1 cellular context compared by ENCODE assay signal in the genomic region with DNA sequence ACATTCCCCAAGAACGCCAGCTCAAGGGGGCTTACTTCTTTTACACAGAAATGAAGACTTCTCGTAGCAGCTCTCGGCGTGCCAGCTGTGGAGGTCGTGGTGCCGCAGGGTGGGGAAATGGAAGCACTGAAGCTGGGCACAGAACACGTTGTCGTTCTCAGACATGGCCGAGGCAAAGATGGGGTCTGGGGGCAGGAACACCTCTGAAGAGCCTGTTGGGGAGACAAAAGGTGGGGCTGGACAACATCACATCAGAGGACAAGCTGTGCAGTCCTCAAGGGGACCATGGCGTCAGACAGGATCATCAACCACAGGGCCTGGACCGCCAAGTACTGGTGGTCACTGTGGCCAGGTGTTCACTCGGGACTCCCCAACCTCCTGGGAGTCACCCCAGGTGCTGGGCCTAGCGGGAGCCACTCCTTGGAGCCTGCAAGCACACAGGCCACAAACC.
TF ChIP-seq lines count a peak whose summit lies in the region.

No MANE protein-coding gene starts in this region.

TF ChIP-seq in K562, 482 proteins besides CTCF, POLR2A, EP300 and RAD21 (continued from another document):
- TF ChIP-seq, protein P1, sequence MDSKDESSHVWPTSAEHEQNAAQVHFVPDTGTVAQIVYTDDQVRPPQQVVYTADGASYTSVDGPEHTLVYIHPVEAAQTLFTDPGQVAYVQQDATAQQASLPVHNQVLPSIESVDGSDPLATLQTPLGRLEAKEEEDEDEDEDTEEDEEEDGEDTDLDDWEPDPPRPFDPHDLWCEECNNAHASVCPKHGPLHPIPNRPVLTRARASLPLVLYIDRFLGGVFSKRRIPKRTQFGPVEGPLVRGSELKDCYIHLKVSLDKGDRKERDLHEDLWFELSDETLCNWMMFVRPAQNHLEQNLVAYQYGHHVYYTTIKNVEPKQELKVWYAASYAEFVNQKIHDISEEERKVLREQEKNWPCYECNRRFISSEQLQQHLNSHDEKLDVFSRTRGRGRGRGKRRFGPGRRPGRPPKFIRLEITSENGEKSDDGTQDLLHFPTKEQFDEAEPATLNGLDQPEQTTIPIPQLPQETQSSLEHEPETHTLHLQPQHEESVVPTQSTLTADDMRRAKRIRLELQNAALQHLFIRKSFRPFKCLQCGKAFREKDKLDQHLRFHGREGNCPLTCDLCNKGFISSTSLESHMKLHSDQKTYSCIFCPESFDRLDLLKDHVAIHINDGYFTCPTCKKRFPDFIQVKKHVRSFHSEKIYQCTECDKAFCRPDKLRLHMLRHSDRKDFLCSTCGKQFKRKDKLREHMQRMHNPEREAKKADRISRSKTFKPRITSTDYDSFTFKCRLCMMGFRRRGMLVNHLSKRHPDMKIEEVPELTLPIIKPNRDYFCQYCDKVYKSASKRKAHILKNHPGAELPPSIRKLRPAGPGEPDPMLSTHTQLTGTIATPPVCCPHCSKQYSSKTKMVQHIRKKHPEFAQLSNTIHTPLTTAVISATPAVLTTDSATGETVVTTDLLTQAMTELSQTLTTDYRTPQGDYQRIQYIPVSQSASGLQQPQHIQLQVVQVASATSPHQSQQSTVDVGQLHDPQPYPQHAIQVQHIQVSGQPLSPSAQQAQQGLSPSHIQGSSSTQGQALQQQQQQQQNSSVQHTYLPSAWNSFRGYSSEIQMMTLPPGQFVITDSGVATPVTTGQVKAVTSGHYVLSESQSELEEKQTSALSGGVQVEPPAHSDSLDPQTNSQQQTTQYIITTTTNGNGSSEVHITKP (IDR thresholded peaks at IDR 0.05; ENCODE audit: partially characterized antibody): no peak
- TF ChIP-seq ZNF134 (CRISPR knock-in tag; conservative IDR thresholded peaks at IDR 0.05) (no peak), CC2D1A (IDR thresholded peaks at IDR 0.05) (no peak), POLR2B (IDR thresholded peaks at IDR 0.05; ENCODE audit: low read depth, partially characterized antibody) (no peak), KLF16 (IDR thresholded peaks at IDR 0.05) (no peak), MED1 (CRISPR knock-in tag; IDR thresholded peaks at IDR 0.05; ENCODE audit: borderline replicate concordance) (0 out of 2 replicates have a peak, but pooled peaks have one; percentile 11), BACH1 (tag; IDR thresholded peaks at IDR 0.05) (no peak), LEF1 (IDR thresholded peaks at IDR 0.05) (no peak), MYC (IDR thresholded peaks at IDR 0.05; ENCODE audit: low read depth, low read length) (no peak), MYC (CRISPR knock-in tag; IDR thresholded peaks at IDR 0.05; ENCODE audit: borderline replicate concordance, low read depth) (no peak), DIDO1 (tag; IDR thresholded peaks at IDR 0.05; ENCODE audit: low read depth) (no peak), FIP1L1 (IDR thresholded peaks at IDR 0.05; ENCODE audit: low read depth, low read length, poor library complexity, severe bottlenecking) (no peak), BRD9 (IDR thresholded peaks at IDR 0.05; ENCODE audit: low read depth, partially characterized antibody) (no peak), KLF13 (tag; IDR thresholded peaks at IDR 0.05; ENCODE audit: borderline replicate concordance, low read depth) (no peak), HMGN3 (IDR thresholded peaks at IDR 0.05; ENCODE audit: borderline replicate concordance, extremely low read depth, insufficient read length, low read depth, low read length) (peak; percentile 12), RUNX1 (IDR thresholded peaks at IDR 0.05; ENCODE audit: low read depth) (no peak), YY1 (IDR thresholded peaks at IDR 0.05; ENCODE audit: borderline replicate concordance in 1 of 3, control insufficient read depth in 1 of 3, extremely low read depth in 1 of 3, insufficient read depth in 3 of 3, insufficient read length in 1 of 3, insufficient replicate concordance in 2 of 3, low read depth in 1 of 3, low read length in 2 of 3) (peak in 1 of 3 experiments; percentile 30), GATAD2B (IDR thresholded peaks at IDR 0.05; ENCODE audit: borderline replicate concordance) (no peak), IRF2 (CRISPR knock-in tag; IDR thresholded peaks at IDR 0.05) (no peak), ZBTB17 (CRISPR knock-in tag; IDR thresholded peaks at IDR 0.05) (no peak)
- TF ChIP-seq, protein P2, sequence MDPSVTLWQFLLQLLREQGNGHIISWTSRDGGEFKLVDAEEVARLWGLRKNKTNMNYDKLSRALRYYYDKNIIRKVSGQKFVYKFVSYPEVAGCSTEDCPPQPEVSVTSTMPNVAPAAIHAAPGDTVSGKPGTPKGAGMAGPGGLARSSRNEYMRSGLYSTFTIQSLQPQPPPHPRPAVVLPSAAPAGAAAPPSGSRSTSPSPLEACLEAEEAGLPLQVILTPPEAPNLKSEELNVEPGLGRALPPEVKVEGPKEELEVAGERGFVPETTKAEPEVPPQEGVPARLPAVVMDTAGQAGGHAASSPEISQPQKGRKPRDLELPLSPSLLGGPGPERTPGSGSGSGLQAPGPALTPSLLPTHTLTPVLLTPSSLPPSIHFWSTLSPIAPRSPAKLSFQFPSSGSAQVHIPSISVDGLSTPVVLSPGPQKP (CRISPR knock-in tag; IDR thresholded peaks at IDR 0.05): no peak
- TF ChIP-seq, protein P3, sequence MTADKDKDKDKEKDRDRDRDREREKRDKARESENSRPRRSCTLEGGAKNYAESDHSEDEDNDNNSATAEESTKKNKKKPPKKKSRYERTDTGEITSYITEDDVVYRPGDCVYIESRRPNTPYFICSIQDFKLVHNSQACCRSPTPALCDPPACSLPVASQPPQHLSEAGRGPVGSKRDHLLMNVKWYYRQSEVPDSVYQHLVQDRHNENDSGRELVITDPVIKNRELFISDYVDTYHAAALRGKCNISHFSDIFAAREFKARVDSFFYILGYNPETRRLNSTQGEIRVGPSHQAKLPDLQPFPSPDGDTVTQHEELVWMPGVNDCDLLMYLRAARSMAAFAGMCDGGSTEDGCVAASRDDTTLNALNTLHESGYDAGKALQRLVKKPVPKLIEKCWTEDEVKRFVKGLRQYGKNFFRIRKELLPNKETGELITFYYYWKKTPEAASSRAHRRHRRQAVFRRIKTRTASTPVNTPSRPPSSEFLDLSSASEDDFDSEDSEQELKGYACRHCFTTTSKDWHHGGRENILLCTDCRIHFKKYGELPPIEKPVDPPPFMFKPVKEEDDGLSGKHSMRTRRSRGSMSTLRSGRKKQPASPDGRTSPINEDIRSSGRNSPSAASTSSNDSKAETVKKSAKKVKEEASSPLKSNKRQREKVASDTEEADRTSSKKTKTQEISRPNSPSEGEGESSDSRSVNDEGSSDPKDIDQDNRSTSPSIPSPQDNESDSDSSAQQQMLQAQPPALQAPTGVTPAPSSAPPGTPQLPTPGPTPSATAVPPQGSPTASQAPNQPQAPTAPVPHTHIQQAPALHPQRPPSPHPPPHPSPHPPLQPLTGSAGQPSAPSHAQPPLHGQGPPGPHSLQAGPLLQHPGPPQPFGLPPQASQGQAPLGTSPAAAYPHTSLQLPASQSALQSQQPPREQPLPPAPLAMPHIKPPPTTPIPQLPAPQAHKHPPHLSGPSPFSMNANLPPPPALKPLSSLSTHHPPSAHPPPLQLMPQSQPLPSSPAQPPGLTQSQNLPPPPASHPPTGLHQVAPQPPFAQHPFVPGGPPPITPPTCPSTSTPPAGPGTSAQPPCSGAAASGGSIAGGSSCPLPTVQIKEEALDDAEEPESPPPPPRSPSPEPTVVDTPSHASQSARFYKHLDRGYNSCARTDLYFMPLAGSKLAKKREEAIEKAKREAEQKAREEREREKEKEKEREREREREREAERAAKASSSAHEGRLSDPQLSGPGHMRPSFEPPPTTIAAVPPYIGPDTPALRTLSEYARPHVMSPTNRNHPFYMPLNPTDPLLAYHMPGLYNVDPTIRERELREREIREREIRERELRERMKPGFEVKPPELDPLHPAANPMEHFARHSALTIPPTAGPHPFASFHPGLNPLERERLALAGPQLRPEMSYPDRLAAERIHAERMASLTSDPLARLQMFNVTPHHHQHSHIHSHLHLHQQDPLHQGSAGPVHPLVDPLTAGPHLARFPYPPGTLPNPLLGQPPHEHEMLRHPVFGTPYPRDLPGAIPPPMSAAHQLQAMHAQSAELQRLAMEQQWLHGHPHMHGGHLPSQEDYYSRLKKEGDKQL (CRISPR knock-in tag; IDR thresholded peaks at IDR 0.05; ENCODE audit: borderline replicate concordance): 0 out of 2 replicates have a peak, but pooled peaks have one; percentile 61
